In genomic region chr15:36567445-36567844, GRCh38 we compare ENCODE assay signal across 19 cellular contexts. TPM values are rescaled to one million over a fixed set of nuclear protein-coding genes. Genes with fewer than 3 reads are reported as not detected.
DNase-seq lines count a peak whose midpoint lies in the region; ATAC-seq and TF ChIP-seq lines count a peak whose summit lies in the region.
"Had no signal": no experiment of that assay in that cellular context is flagged by ENCODE, and none has a peak within 500 bp of the region (broad histone marks: within the 10 kb centered on the region; RNA-seq: fewer than 3 reads in every experiment).

No MANE protein-coding gene starts in this region.

- no peak for TF ChIP-seq CTCF in mammary epithelial cell (conservative IDR thresholded peaks at IDR 0.05 in 1 of 2, IDR thresholded peaks at IDR 0.05 in 1 of 2; ENCODE audit: extremely low read depth in 1 of 2, insufficient read depth in 1 of 2, low read depth in 1 of 2, low read length in 2 of 2)
- TF ChIP-seq CTCF in breast epithelium (IDR thresholded peaks at IDR 0.05), result no peak
- no peak for TF ChIP-seq CTCF in epithelial cell of esophagus (IDR thresholded peaks at IDR 0.05; ENCODE audit: insufficient read depth, low read depth, low read length, missing control alignments)
- no peak for TF ChIP-seq CTCF in foreskin keratinocyte (conservative IDR thresholded peaks at IDR 0.05)
- TF ChIP-seq CTCF in smooth muscle cell (IDR thresholded peaks at IDR 0.05; ENCODE audit: borderline replicate concordance, insufficient read depth, poor library complexity, severe bottlenecking), result no peak
- no peak for TF ChIP-seq CTCF in omental fat pad (IDR thresholded peaks at IDR 0.05)

- no peaks in the 10 kb centered on the region for H3K9me3 ChIP-seq in mammary epithelial cell (replicated peaks; ENCODE audit: insufficient read depth, low read length)
- H3K9me3 ChIP-seq in breast epithelium, result no peaks in the 10 kb centered on the region
- no peaks in the 10 kb centered on the region for H3K9me3 ChIP-seq in smooth muscle cell (replicated peaks; ENCODE audit: low read depth)
- H3K9me3 ChIP-seq: A549, Caco-2 had no signal

- no peaks in the 10 kb centered on the region for H3K4me1 ChIP-seq in mammary epithelial cell (ENCODE audit: insufficient read depth, low read length)
- H3K4me1 ChIP-seq in breast epithelium, result no peaks in the 10 kb centered on the region
- no peaks in the 10 kb centered on the region for H3K4me1 ChIP-seq in foreskin keratinocyte
- no peaks in the 10 kb centered on the region for H3K4me1 ChIP-seq in smooth muscle cell (ENCODE audit: low read depth)
- H3K4me1 ChIP-seq: A549; BLaER1 treated with 17β-estradiol and CSF1 and Interleukin-3, amounts not matched to agents 10 nM and 100 nM; Caco-2 had no signal

- DNase-seq in mammary epithelial cell, result peak; percentile 12
- DNase-seq in breast epithelium (ENCODE audit: low spot score in 2 of 2), result no peak
- DNase-seq in epithelial cell of esophagus (ENCODE audit: low read depth), result peak; percentile 27
- DNase-seq in foreskin keratinocyte, result peak; percentile 39 to 60
- DNase-seq in smooth muscle cell (lab: John Stamatoyannopoulos, UW; ENCODE audit: unreplicated experiment), result no peak
- DNase-seq in omental fat pad (ENCODE audit: low spot score), result no peak
- DNase-seq: AML-193; Caco-2; Calu3; CD4-positive, alpha-beta T cell; CD8-positive, alpha-beta T cell; DMS79 treated with DMSO at 0.1 percent for 48 hours; GF-D8 had no signal

- intact Hi-C loops in mammary epithelial cell (cut with micrococcal nuclease), result no loop called here
- intact Hi-C loops in breast epithelium (cut with DNase I; ENCODE audit: low total_unique reads), result no loop called here

- H3F3A ChIP-seq in smooth muscle cell (ENCODE audit: low read depth), result no peaks in the 10 kb centered on the region

- dilution Hi-C loops in mammary epithelial cell (cut with HindIII; ENCODE audit: low sequenced_read_pairs), result no loop called here

- CTCF ChIA-PET in mammary epithelial cell (lab: Charles Lee; ENCODE audit: low non-redundant PET), result no interaction called here

- H3K4me2 ChIP-seq in mammary epithelial cell (ENCODE audit: insufficient read depth, low read depth, low read length) (no peak overlapping the region), smooth muscle cell (no peak overlapping the region)
- H3K4me2 ChIP-seq: A549; BLaER1 treated with 17β-estradiol and CSF1 and Interleukin-3, amounts not matched to agents 10 nM and 100 nM had no signal

- H2AFZ ChIP-seq in mammary epithelial cell (ENCODE audit: low read depth, low read length), result no peak overlapping the region
- H2AFZ ChIP-seq in smooth muscle cell (ENCODE audit: low read depth), result no peak overlapping the region

- no TSS peak for BruUV-seq in mammary epithelial cell (replicated peaks; lab: Mats Ljungman, UMichigan)

- ATAC-seq in foreskin keratinocyte (peak; percentile 85), omental fat pad (ENCODE audit: low FRiP score) (no peak), HG03095 (IDR thresholded peaks at IDR 0.05; ENCODE audit: unreplicated experiment) (no peak), HG03571 (IDR thresholded peaks at IDR 0.05; ENCODE audit: unreplicated experiment) (no peak)
- ATAC-seq: A549; CD8-positive, alpha-beta T cell had no signal

- H3K27me3 ChIP-seq in mammary epithelial cell (ENCODE audit: insufficient read depth, low read length), result no peaks in the 10 kb centered on the region
- H3K27me3 ChIP-seq in breast epithelium, result no peaks in the 10 kb centered on the region
- no peaks in the 10 kb centered on the region for H3K27me3 ChIP-seq in foreskin keratinocyte
- no peaks in the 10 kb centered on the region for H3K27me3 ChIP-seq in smooth muscle cell (ENCODE audit: low read depth)
- H3K27me3 ChIP-seq: BLaER1 treated with 17β-estradiol and CSF1 and Interleukin-3, amounts not matched to agents 10 nM and 100 nM had no signal

- in situ Hi-C loops in mammary epithelial cell (cut with MboI; ENCODE audit: low sequenced_read_pairs in 2 of 2), result no loop called here

- WGBS in mammary epithelial cell (ENCODE audit: low coverage, missing lambda C conversion rate), result 86% methylated on average over 2 of the region's 2 CpGs
- WGBS in smooth muscle cell (ENCODE audit: low lambda C conversion rate), result 74% methylated on average over 2 of the region's 2 CpGs

- no peak overlapping the region for H3K27ac ChIP-seq in mammary epithelial cell (ENCODE audit: insufficient read depth, low read depth, low read length)
- no peak overlapping the region for H3K27ac ChIP-seq in breast epithelium
- no peak overlapping the region for H3K27ac ChIP-seq in foreskin keratinocyte
- H3K27ac ChIP-seq in smooth muscle cell (ENCODE audit: low read depth), result peak overlapping the region; percentile 42
- H3K27ac ChIP-seq: 22Rv1; A549; BLaER1 treated with 17β-estradiol and CSF1 and Interleukin-3, amounts not matched to agents 10 nM and 100 nM; C4-2B had no signal

- H3K79me2 ChIP-seq in mammary epithelial cell (ENCODE audit: insufficient read depth, low read length), result no peaks in the 10 kb centered on the region
- no peaks in the 10 kb centered on the region for H3K79me2 ChIP-seq in smooth muscle cell (ENCODE audit: low read depth)

- H3K36me3 ChIP-seq in mammary epithelial cell (ENCODE audit: insufficient read depth, low read length) (no peaks in the 10 kb centered on the region), breast epithelium (no peaks in the 10 kb centered on the region), smooth muscle cell (ENCODE audit: low read depth) (no peaks in the 10 kb centered on the region)
- H3K36me3 ChIP-seq: BLaER1 treated with 17β-estradiol and CSF1 and Interleukin-3, amounts not matched to agents 10 nM and 100 nM had no signal

- H3K4me3 ChIP-seq in mammary epithelial cell (replicated peaks in 1 of 3; ENCODE audit: insufficient read depth in 1 of 3, low read depth in 2 of 3, low read length in 3 of 3) (no peak overlapping the region), breast epithelium (no peak overlapping the region), epithelial cell of esophagus (ENCODE audit: low read length) (no peak overlapping the region), smooth muscle cell (no peak overlapping the region)
- H3K4me3 ChIP-seq: A549; BLaER1 treated with 17β-estradiol and CSF1 and Interleukin-3, amounts not matched to agents 10 nM and 100 nM had no signal

- TF ChIP-seq POLR2A in breast epithelium (IDR thresholded peaks at IDR 0.05), result no peak

- H3K9ac ChIP-seq in mammary epithelial cell (ENCODE audit: insufficient read depth, low read length), result no peak overlapping the region
- no peak overlapping the region for H3K9ac ChIP-seq in smooth muscle cell (ENCODE audit: low read depth)
- H3K9ac ChIP-seq: BLaER1 treated with 17β-estradiol and CSF1 and Interleukin-3, amounts not matched to agents 10 nM and 100 nM had no signal

- H4K20me1 ChIP-seq in mammary epithelial cell (ENCODE audit: insufficient read depth, low read length) (no peaks in the 10 kb centered on the region), smooth muscle cell (ENCODE audit: low read depth) (no peaks in the 10 kb centered on the region)
- H4K20me1 ChIP-seq: BLaER1 treated with 17β-estradiol and CSF1 and Interleukin-3, amounts not matched to agents 10 nM and 100 nM had no signal

RNA-seq across cellular contexts. Expression of gene CDIN1, which starts 12.0 kb away (rescaled TPM):
- 10 to 100 TPM; 10.8 to 15.6 TPM for total RNA-seq in mammary epithelial cell
- polyA plus RNA-seq in mammary epithelial cell, result 9.3 TPM
- polyA minus RNA-seq in mammary epithelial cell, result 44.3 TPM
- total RNA-seq in breast epithelium, result 10 to 100 TPM; 10.2 to 12.3 (median 10.6) TPM
- total RNA-seq in foreskin keratinocyte, result 16.3 and 17.5 TPM in 2 replicates
- 6.3 and 6.6 TPM in 2 replicates for polyA plus RNA-seq in foreskin keratinocyte
- total RNA-seq in smooth muscle cell, result 21.0 and 24.8 TPM in 2 replicates
- 14.3 and 17.5 TPM in 2 replicates for polyA plus RNA-seq in smooth muscle cell
- 10 to 100 TPM in 1 of 4 donors, 1 to 10 TPM in 3; 6.0 to 15.0 (median 8.0) TPM for total RNA-seq in omental fat pad

Comparison
In these comparisons a context has a peak if more than half of its experiments do, and no peak if none do; other contexts are left out.
1. DNase-seq: peak in mammary epithelial cell (single experiment), epithelial cell of esophagus (single experiment) and foreskin keratinocyte (2 of 2); none in breast epithelium (0 of 2), smooth muscle cell (single experiment) and omental fat pad (single experiment).